In the genomic region with DNA sequence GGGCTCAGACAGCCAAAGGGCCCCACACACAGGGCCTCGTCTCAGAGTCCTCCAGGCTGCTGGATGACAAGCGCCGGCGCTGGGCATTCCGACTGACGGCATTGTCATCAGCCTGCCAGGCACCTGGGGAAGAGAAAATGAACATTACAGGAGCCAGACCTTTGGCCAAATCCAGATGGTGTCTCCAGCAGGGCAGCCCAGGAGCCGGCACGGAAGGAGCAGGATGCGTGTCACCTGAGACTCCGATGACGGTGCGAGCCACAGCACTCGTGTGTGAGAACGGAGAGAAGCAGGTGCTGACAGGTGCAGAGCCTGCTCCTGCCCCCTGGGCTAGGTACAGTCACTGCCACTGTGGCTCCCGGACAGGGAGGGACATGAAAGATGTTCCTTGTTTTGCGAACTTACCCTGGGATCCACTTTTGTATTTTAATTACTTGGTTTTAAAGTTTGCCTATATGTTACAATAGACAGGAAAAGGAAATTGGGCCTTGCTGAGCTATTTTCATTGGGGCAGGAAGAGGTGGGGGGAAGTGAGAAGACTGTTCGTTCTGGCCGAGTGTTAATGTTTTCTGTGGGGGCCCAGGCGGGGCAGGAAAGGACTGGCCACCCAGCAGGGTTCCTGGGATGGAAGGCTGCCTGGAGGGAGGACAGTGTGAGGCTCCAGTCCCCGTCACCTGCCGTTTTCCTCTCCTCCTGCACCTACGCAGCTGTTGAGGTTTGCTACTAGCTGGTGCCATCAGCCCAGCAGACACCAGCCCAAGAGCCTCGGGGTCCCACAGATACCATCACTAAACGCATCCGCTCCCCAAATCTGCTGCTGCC, we compare ENCODE assay signal across 9 cellular contexts. TPM values are rescaled to one million over a fixed set of nuclear protein-coding genes. Genes with fewer than 3 reads are reported as not detected.
A peak's percentile ranks its signal among the peaks of the same experiment; 100 is the strongest.
DNase-seq lines count a peak whose midpoint lies in the region; ATAC-seq, FAIRE-seq and TF ChIP-seq lines count a peak whose summit lies in the region.
"Had no signal": no experiment of that assay in that cellular context is flagged by ENCODE, and none has a peak within 500 bp of the region (broad histone marks: within the 10 kb centered on the region; RNA-seq: fewer than 3 reads in every experiment).

No MANE protein-coding gene starts in this region.

- CTCF ChIA-PET in HepG2 (lab: Yijun Ruan, JAX; ENCODE audit: low intra/inter-chr PET ratio, low total read pairs), result interaction anchor here (3.7 kb wide), 1 partner anchor 24 kb away, joined by 50 read pairs; no protein-coding TSS in a partner anchor

- in situ Hi-C loops in HepG2 (cut with HindIII; ENCODE audit: extremely low pct_ligation_motif_present, low pct_unique_long_range_greater_than_20kb), result no loop called here

- H3K9ac ChIP-seq in HepG2 (ENCODE audit: insufficient read depth, low read depth, low read length), result no peak overlapping the region

- ATAC-seq in HepG2, result no peak
- ATAC-seq in left lobe of liver, result no peak
- ATAC-seq in GM21526 (IDR thresholded peaks at IDR 0.05; ENCODE audit: low FRiP score, unreplicated experiment), result no peak

- no peak overlapping the region for H3K27ac ChIP-seq in HepG2 (ENCODE audit: extremely low read length, insufficient read depth, low read length)
- H3K27ac ChIP-seq: C4-2B had no signal

- H3K27me3 ChIP-seq in HepG2 (ENCODE audit: control insufficient read depth in 1 of 2, insufficient read depth in 2 of 2, low read length in 2 of 2), result peaks cover 3 to 31% of the 10 kb centered on the region in 2 experiments

- H3K4me1 ChIP-seq in HepG2 (ENCODE audit: insufficient read depth, low read length), result peaks cover 50% of the 10 kb centered on the region

- H3K9me3 ChIP-seq in HepG2 (ENCODE audit: low read length), result no peaks in the 10 kb centered on the region

- TF ChIP-seq CTCF in HepG2 (CRISPR knock-in tag; IDR thresholded peaks at IDR 0.05), result no peak

- 68% methylated on average over 22 of the region's 25 CpGs for WGBS in HepG2 (ENCODE audit: low lambda C conversion rate)

- no peak for TF ChIP-seq POLR2A in HepG2 (IDR thresholded peaks at IDR 0.05; ENCODE audit: insufficient read depth in 1 of 2, low read depth in 2 of 2, low read length in 2 of 2)

- TF ChIP-seq EP300 in HepG2 (IDR thresholded peaks at IDR 0.05; ENCODE audit: low read depth in 2 of 2, low read length in 2 of 2) (no peak), HepG2 (CRISPR knock-in tag; IDR thresholded peaks at IDR 0.05; ENCODE audit: borderline replicate concordance) (no peak)

- no peaks in the 10 kb centered on the region for H3K79me2 ChIP-seq in HepG2 (ENCODE audit: insufficient read depth, low read length)

- FAIRE-seq in HepG2 (lab: Jason Lieb, UNC), result no peak

- POLR2A ChIA-PET in HepG2 (lab: Yijun Ruan, JAX), result interaction anchor here (1.2 kb wide), 1 partner anchor 22 kb away, joined by 3 read pairs; no protein-coding TSS in a partner anchor

- intact Hi-C loops in HepG2 (cut with micrococcal nuclease; ENCODE audit: unreplicated experiment), result no loop called here

- BruUV-seq in HepG2 (replicated peaks; lab: Mats Ljungman, UMichigan), result no TSS peak

- H4K20me1 ChIP-seq in HepG2 (ENCODE audit: insufficient read depth, low read length), result no peaks in the 10 kb centered on the region

- no peak overlapping the region for H3K4me3 ChIP-seq in HepG2 (replicated peaks in 1 of 3; ENCODE audit: insufficient read depth in 1 of 3, low read depth in 2 of 3, low read length in 3 of 3)

- peak; percentile 34 for DNase-seq in stimulated activated CD4-positive, alpha-beta T cell treated with anti-CD3 and anti-CD28 coated beads, Interleukin-12 subunit alpha, Interleukin-12 subunit beta, amount 100 ng/mL, for 4 hours
- no peak for DNase-seq in stimulated activated CD4-positive, alpha-beta T cell treated with anti-CD3 and anti-CD28 coated beads, Interleukin-2, amount 100 ng/mL, for 48 hours
- DNase-seq in activated CD4-positive, alpha-beta T cell treated with anti-CD3 and anti-CD28 coated beads, Interleukin-2, amount 50 U/mL, for 1 hour, result peak; percentile 59
- DNase-seq in HepG2 (ENCODE audit: low spot score) (no peak), left lobe of liver (ENCODE audit: low spot score) (no peak), nucleus accumbens (lab: John Stamatoyannopoulos, UW) (no peak), HT-29 (ENCODE audit: low spot score) (no peak)

- TF ChIP-seq RAD21 in HepG2 (CRISPR knock-in tag; IDR thresholded peaks at IDR 0.05), result no peak

- no peak overlapping the region for H2AFZ ChIP-seq in HepG2 (ENCODE audit: low read length)

- H3K4me2 ChIP-seq in HepG2 (ENCODE audit: low read depth, low read length), result no peak overlapping the region

- no peaks in the 10 kb centered on the region for H3K36me3 ChIP-seq in HepG2 (replicated peaks in 1 of 2; ENCODE audit: control insufficient read depth in 1 of 2, insufficient read depth in 2 of 2, low read length in 2 of 2)

TF ChIP-seq in HepG2, 621 proteins besides CTCF, POLR2A, EP300 and RAD21:
- 0 out of 2 replicates have a peak, but pooled peaks have one; percentile 17 for TF ChIP-seq NRL (CRISPR knock-in tag; IDR thresholded peaks at IDR 0.05; ENCODE audit: borderline replicate concordance)
- TF ChIP-seq ZSCAN22 (CRISPR knock-in tag; IDR thresholded peaks at IDR 0.05), result no peak

RNA-seq across cellular contexts. Expression of a gene that starts 4.4 kb away (rescaled TPM):
- total RNA-seq in HepG2 (2016; rRNA removed; fragmentation: Illumina TruSeq; extraction: Trizol) (1.4 and 1.6 TPM in 2 replicates), left lobe of liver (0.08 TPM)
- total RNA-seq in HepG2 (2016; cell fraction: cytosol; rRNA removed; fragmentation: Illumina TruSeq; extraction: Trizol; ENCODE audit: low read depth), result 0.09 and 0.30 TPM in 2 replicates
- 1.4 and 1.9 TPM in 2 replicates for total RNA-seq in HepG2 (2016; cell fraction: insoluble cytoplasmic fraction; rRNA removed; fragmentation: Illumina TruSeq; extraction: Trizol)
- total RNA-seq in HepG2 (2016; cell fraction: membrane; rRNA removed; fragmentation: Illumina TruSeq; extraction: Trizol), result 0.77 and 0.93 TPM in 2 replicates
- total RNA-seq in HepG2 (2016; cell fraction: nucleus; rRNA removed; fragmentation: Illumina TruSeq; extraction: Trizol), result 0.94 and 1.3 TPM in 2 replicates
- 0.98 and 1.2 TPM in 2 replicates for polyA plus RNA-seq in HepG2 (2011; rRNA removed)
- polyA plus RNA-seq in HepG2 (2011; cell fraction: cytosol; rRNA removed), result 0.82 and 1.5 TPM in 2 replicates
- polyA plus RNA-seq in HepG2 (2011; cell fraction: nucleus; rRNA removed), result 2.8 and 3.7 TPM in 2 replicates
- polyA plus RNA-seq in HepG2 (2012), result 0.66 and 0.96 TPM in 2 replicates
- polyA plus RNA-seq in HepG2 (2016; cell fraction: cytosol; fragmentation: Illumina TruSeq; extraction: Trizol; ENCODE audit: low read depth), result 0.31 and 0.45 TPM in 2 replicates
- polyA plus RNA-seq in HepG2 (2016; cell fraction: insoluble cytoplasmic fraction; fragmentation: Illumina TruSeq; extraction: Trizol; ENCODE audit: low read depth), result 1.3 and 1.4 TPM in 2 replicates
- polyA plus RNA-seq in HepG2 (2016; cell fraction: membrane; fragmentation: Illumina TruSeq; extraction: Trizol; ENCODE audit: low read depth), result 0.61 and 0.62 TPM in 2 replicates
- 2.0 and 2.1 TPM in 2 replicates for polyA plus RNA-seq in HepG2 (2016; cell fraction: nucleus; fragmentation: Illumina TruSeq; extraction: Trizol; ENCODE audit: insufficient read depth, low read depth)
- 0.05 and 1.5 TPM in 2 replicates for polyA minus RNA-seq in HepG2 (2011; rRNA and poly(A)+ RNA removed; ENCODE audit: low replicate concordance)
- polyA minus RNA-seq in HepG2 (2011; cell fraction: cytosol; rRNA and poly(A)+ RNA removed), result 0.35 and 0.40 TPM in 2 replicates
- polyA minus RNA-seq in HepG2 (2011; cell fraction: nucleus; rRNA and poly(A)+ RNA removed), result 0.37 and 0.52 TPM in 2 replicates
- total RNA-seq in HT-29 (2014; rRNA removed; shearing (Covaris generic)), result 2.0 and 3.4 TPM in 2 replicates

RNA-seq across cellular contexts. Expression of a gene that starts 41.9 kb away (rescaled TPM):
- total RNA-seq in HepG2 (2016; rRNA removed; fragmentation: Illumina TruSeq; extraction: Trizol) (116 and 118 TPM in 2 replicates), left lobe of liver (51.3 TPM)
- 32.5 and 33.1 TPM in 2 replicates for total RNA-seq in HepG2 (2016; cell fraction: cytosol; rRNA removed; fragmentation: Illumina TruSeq; extraction: Trizol; ENCODE audit: low read depth)
- 112 and 113 TPM in 2 replicates for total RNA-seq in HepG2 (2016; cell fraction: insoluble cytoplasmic fraction; rRNA removed; fragmentation: Illumina TruSeq; extraction: Trizol)
- total RNA-seq in HepG2 (2016; cell fraction: membrane; rRNA removed; fragmentation: Illumina TruSeq; extraction: Trizol), result 41.7 and 48.8 TPM in 2 replicates
- 80.6 and 103 TPM in 2 replicates for total RNA-seq in HepG2 (2016; cell fraction: nucleus; rRNA removed; fragmentation: Illumina TruSeq; extraction: Trizol)
- 86.9 and 118 TPM in 2 replicates for polyA plus RNA-seq in HepG2 (2011; rRNA removed)
- 65.5 and 68.0 TPM in 2 replicates for polyA plus RNA-seq in HepG2 (2011; cell fraction: cytosol; rRNA removed)
- 259 and 277 TPM in 2 replicates for polyA plus RNA-seq in HepG2 (2011; cell fraction: nucleus; rRNA removed)
- polyA plus RNA-seq in HepG2 (2012), result 100 and 124 TPM in 2 replicates
- polyA plus RNA-seq in HepG2 (2016; cell fraction: cytosol; fragmentation: Illumina TruSeq; extraction: Trizol; ENCODE audit: low read depth), result 7.1 and 8.4 TPM in 2 replicates
- polyA plus RNA-seq in HepG2 (2016; cell fraction: insoluble cytoplasmic fraction; fragmentation: Illumina TruSeq; extraction: Trizol; ENCODE audit: low read depth), result 78.0 and 79.6 TPM in 2 replicates
- polyA plus RNA-seq in HepG2 (2016; cell fraction: membrane; fragmentation: Illumina TruSeq; extraction: Trizol; ENCODE audit: low read depth), result 18.4 and 21.9 TPM in 2 replicates
- 147 and 170 TPM in 2 replicates for polyA plus RNA-seq in HepG2 (2016; cell fraction: nucleus; fragmentation: Illumina TruSeq; extraction: Trizol; ENCODE audit: insufficient read depth, low read depth)
- polyA minus RNA-seq in HepG2 (2011; rRNA and poly(A)+ RNA removed; ENCODE audit: low replicate concordance), result 144 and 202 TPM in 2 replicates
- 69.7 and 91.8 TPM in 2 replicates for polyA minus RNA-seq in HepG2 (2011; cell fraction: cytosol; rRNA and poly(A)+ RNA removed)
- polyA minus RNA-seq in HepG2 (2011; cell fraction: nucleus; rRNA and poly(A)+ RNA removed), result 113 and 132 TPM in 2 replicates
- 97.6 and 99.4 TPM in 2 replicates for total RNA-seq in HT-29 (2014; rRNA removed; shearing (Covaris generic))

Comparison
In these comparisons a context has a peak if more than half of its experiments do, and no peak if none do; other contexts are left out.
1. DNase-seq: peak in stimulated activated CD4-positive, alpha-beta T cell treated with anti-CD3 and anti-CD28 coated beads, Interleukin-12 subunit alpha, Interleukin-12 subunit beta, amount 100 ng/mL, for 4 hours (single experiment) and activated CD4-positive, alpha-beta T cell treated with anti-CD3 and anti-CD28 coated beads, Interleukin-2, amount 50 U/mL, for 1 hour (single experiment); none in stimulated activated CD4-positive, alpha-beta T cell treated with anti-CD3 and anti-CD28 coated beads, Interleukin-2, amount 100 ng/mL, for 48 hours (0 of 2), HepG2 (single experiment), left lobe of liver (single experiment), nucleus accumbens (0 of 56) and HT-29 (single experiment).